ENCODE assay signal across 8 cellular contexts in the genomic region with DNA sequence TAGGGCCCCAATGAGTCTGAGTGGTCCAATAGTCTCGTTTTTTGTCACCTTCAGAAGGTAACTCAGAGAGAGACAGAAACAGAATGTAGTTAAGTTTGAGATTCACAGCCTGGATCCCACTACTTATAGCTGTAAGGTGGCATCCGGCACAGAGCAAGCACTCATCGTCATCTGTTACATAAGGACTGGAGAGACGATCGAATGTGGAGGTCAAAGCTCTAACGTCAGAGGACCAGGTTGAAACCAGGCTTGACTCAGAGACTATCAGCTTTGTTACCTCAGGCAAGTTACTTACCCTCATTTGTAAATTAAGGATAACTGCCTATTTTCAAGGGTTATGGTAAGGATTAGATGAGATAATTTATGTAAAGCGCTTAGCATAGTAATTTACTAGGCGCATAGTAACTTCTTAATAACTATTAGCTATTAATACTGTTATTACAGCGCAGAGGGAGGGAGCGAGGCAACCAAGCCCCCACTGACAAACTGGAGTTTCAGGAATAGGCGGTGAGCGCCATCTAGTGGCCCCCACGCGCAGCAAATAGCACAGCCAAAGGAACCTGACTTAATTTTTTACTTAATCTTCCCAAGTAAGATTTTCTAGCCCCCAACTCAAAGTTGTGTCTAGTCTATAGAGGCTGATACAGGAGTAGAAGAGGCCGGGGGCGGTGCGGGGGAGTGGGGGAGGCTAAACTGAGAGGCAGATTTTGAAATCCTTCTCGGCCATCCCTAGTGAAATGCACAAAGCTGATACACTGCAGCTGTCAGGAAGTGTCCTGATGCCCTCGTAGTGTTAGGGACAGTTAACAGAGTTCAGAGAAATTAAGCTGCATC. TPM values are rescaled to one million over a fixed set of nuclear protein-coding genes. Genes with fewer than 3 reads are reported as not detected.
DNase-seq lines count a peak whose midpoint lies in the region; ATAC-seq, FAIRE-seq and TF ChIP-seq lines count a peak whose summit lies in the region.

No MANE protein-coding gene starts in this region.

- H3K27ac ChIP-seq in SK-N-MC (no peak overlapping the region), GM12878 (ENCODE audit: control insufficient read depth, insufficient read depth) (no peak overlapping the region)

- peak; percentile 51 for DNase-seq in COLO829 (ENCODE audit: low spot score)
- peak; percentile 24 for DNase-seq in GM19239 (ENCODE audit: insufficient read length, low spot score)
- DNase-seq in SK-N-MC (ENCODE audit: low read depth, low spot score): no peak
- DNase-seq in GM12878 (ENCODE audit: low read depth, low spot score): no peak
- DNase-seq in islet precursor cell: peak; percentile 63
- DNase-seq in stimulated activated CD4-positive, alpha-beta T cell treated with anti-CD3 and anti-CD28 coated beads, Interleukin-2, amount 100 ng/mL, for 4 hours (ENCODE audit: low read depth): peak; percentile 6
- DNase-seq in NCI-H128 (lab: John Stamatoyannopoulos, UW; ENCODE audit: unreplicated experiment): no peak

- no peak for TF ChIP-seq EP300 in GM12878 (IDR thresholded peaks at IDR 0.05; ENCODE audit: borderline replicate concordance in 1 of 2, control insufficient read depth in 1 of 2, low read depth in 2 of 2, low read length in 2 of 2)

- CTCF ChIA-PET in GM12878 (lab: Yijun Ruan, JAX): interaction anchor here (0.6 to 3.7 kb wide), 46 partner anchors 9 to 1870 kb away, joined by 3 to 39 read pairs (median 4); a partner anchor contains a TSS

- no peak overlapping the region for H2AFZ ChIP-seq in GM12878 (ENCODE audit: control insufficient read depth, low read depth, low read length)

- H3K4me3 ChIP-seq in SK-N-MC (peak overlapping the region; percentile 56), GM12878 (no peak overlapping the region)

- peak; percentile 56 for ATAC-seq in HG03565 (IDR thresholded peaks at IDR 0.05; ENCODE audit: unreplicated experiment)
- peak; percentile 89 for ATAC-seq in GM12878

- RAD21 ChIA-PET in GM12878 (lab: Charles Lee; ENCODE audit: unreplicated experiment): interaction anchor here (0.7 to 2.0 kb wide), 14 partner anchors 16 to 758 kb away, joined by 3 to 7 read pairs (median 4); no protein-coding TSS in a partner anchor

- TF ChIP-seq POLR2A in GM12878 (IDR thresholded peaks at IDR 0.05; ENCODE audit: low read depth, low read length): no peak

- H3K9ac ChIP-seq in SK-N-MC (ENCODE audit: insufficient read length) (no peak overlapping the region), GM12878 (ENCODE audit: control insufficient read depth, insufficient read depth, low read length) (no peak overlapping the region)

- 14% methylated on average over 19 of the region's 19 CpGs for WGBS in GM12878 (ENCODE audit: insufficient coverage, insufficient replicate concordance, low lambda C conversion rate, missing lambda C conversion rate)

- no peaks in the 10 kb centered on the region for H3K4me1 ChIP-seq in GM12878 (ENCODE audit: control insufficient read depth, insufficient read depth, low read length)

- H3K9me3 ChIP-seq in SK-N-MC (ENCODE audit: low read depth, low read length) (no peaks in the 10 kb centered on the region), GM12878 (replicated peaks; ENCODE audit: control insufficient read depth, insufficient read depth, low read length) (no peaks in the 10 kb centered on the region)

- H3K4me2 ChIP-seq in GM12878 (ENCODE audit: control insufficient read depth, insufficient read depth): no peak overlapping the region

- SMC1A ChIA-PET in GM12878 (lab: Charles Lee; ENCODE audit: uncharacterized antibody, unreplicated experiment): interaction anchor here (0.8 to 3.7 kb wide), 13 partner anchors 110 to 758 kb away, joined by 3 to 18 read pairs (median 4); no protein-coding TSS in a partner anchor

- intact Hi-C loops in GM12878 (cut with micrococcal nuclease; ENCODE audit: unreplicated experiment): loop anchor here (1.0 to 5.0 kb wide), 3 partner anchors 311 to 756 kb away; no protein-coding TSS in a partner anchor

- H3K27me3 ChIP-seq in GM12878 (replicated peaks in 1 of 2; ENCODE audit: control insufficient read depth in 2 of 2, insufficient read depth in 2 of 2, low read length in 1 of 2): no peaks in the 10 kb centered on the region; a peak in 1 of 4 replicates

- peak; percentile 79 to 84 (median 84) for TF ChIP-seq CTCF in GM12878 (IDR thresholded peaks at IDR 0.05 in 2 of 3, conservative IDR thresholded peaks at IDR 0.05 in 1 of 3; ENCODE audit: control insufficient read depth in 2 of 3, extremely low read depth in 1 of 3, insufficient read depth in 1 of 3, low read depth in 3 of 3, low read length in 3 of 3)

- FAIRE-seq in GM19239 (lab: Jason Lieb, UNC) (peak; percentile 72), GM12878 (lab: Jason Lieb, UNC) (peak; percentile 41)

- POLR2A ChIA-PET in GM12878 (lab: Charles Lee): interaction anchor here (1.2 kb wide), 1 partner anchor 9 kb away, joined by 3 read pairs; no protein-coding TSS in a partner anchor

- H3K79me2 ChIP-seq in GM12878 (ENCODE audit: control insufficient read depth, insufficient read depth, low read length): no peaks in the 10 kb centered on the region

- no peaks in the 10 kb centered on the region for H4K20me1 ChIP-seq in GM12878 (ENCODE audit: control insufficient read depth, insufficient read depth)

- no TSS peak for BruUV-seq in GM12878 (replicated peaks; lab: Mats Ljungman, UMichigan)

- H3K36me3 ChIP-seq in SK-N-MC (ENCODE audit: insufficient read depth, low read length) (no peaks in the 10 kb centered on the region), GM12878 (ENCODE audit: control insufficient read depth in 2 of 2, insufficient read depth in 2 of 2, low read length in 1 of 2) (no peaks in the 10 kb centered on the region)

- in situ Hi-C loops in GM12878 (cut with MboI): loop anchor here (5.0 kb wide), 2 partner anchors 506 to 1821 kb away; no protein-coding TSS in a partner anchor

- TF ChIP-seq RAD21 in GM12878 (IDR thresholded peaks at IDR 0.05; ENCODE audit: insufficient read depth, low read depth, low read length): peak; percentile 78

TF ChIP-seq in GM12878, 131 proteins besides CTCF, POLR2A, EP300 and RAD21 (continues in another document):
- TF ChIP-seq CBFB (IDR thresholded peaks at IDR 0.05; ENCODE audit: low read depth): no peak
- no peak for TF ChIP-seq IRF4 (IDR thresholded peaks at IDR 0.05; ENCODE audit: low read depth, low read length)
- no peak for TF ChIP-seq BCL11A (IDR thresholded peaks at IDR 0.05; ENCODE audit: low read depth, low read length)
- TF ChIP-seq, protein P1, sequence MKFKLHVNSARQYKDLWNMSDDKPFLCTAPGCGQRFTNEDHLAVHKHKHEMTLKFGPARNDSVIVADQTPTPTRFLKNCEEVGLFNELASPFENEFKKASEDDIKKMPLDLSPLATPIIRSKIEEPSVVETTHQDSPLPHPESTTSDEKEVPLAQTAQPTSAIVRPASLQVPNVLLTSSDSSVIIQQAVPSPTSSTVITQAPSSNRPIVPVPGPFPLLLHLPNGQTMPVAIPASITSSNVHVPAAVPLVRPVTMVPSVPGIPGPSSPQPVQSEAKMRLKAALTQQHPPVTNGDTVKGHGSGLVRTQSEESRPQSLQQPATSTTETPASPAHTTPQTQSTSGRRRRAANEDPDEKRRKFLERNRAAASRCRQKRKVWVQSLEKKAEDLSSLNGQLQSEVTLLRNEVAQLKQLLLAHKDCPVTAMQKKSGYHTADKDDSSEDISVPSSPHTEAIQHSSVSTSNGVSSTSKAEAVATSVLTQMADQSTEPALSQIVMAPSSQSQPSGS (IDR thresholded peaks at IDR 0.05; ENCODE audit: low read length): no peak
- no peak for TF ChIP-seq IKZF1 (conservative IDR thresholded peaks at IDR 0.05)
- TF ChIP-seq CEBPB (IDR thresholded peaks at IDR 0.05; ENCODE audit: borderline replicate concordance in 1 of 2, low read depth in 2 of 2, low read length in 2 of 2): no peak
- no peak for TF ChIP-seq RAD51 (IDR thresholded peaks at IDR 0.05)
- TF ChIP-seq SMC3 (IDR thresholded peaks at IDR 0.05; ENCODE audit: borderline replicate concordance, low read length): peak; percentile 61
- no peak for TF ChIP-seq FOXM1 (IDR thresholded peaks at IDR 0.05; ENCODE audit: low read depth, low read length)
- TF ChIP-seq MEF2A (IDR thresholded peaks at IDR 0.05; ENCODE audit: insufficient read depth, low read depth, low read length): no peak

RNA-seq across cellular contexts. Expression of a gene that starts 29.0 kb away (rescaled TPM):
- 94.9 and 101 TPM in 2 replicates for total RNA-seq in GM12878 (2013; cell fraction: nucleolus; rRNA removed)
- 80.5 and 91.7 TPM in 2 replicates for total RNA-seq in GM12878 (2014; rRNA removed)
- 103 and 104 TPM in 2 replicates for total RNA-seq in GM12878 (2014; rRNA removed; fragmentation: Illumina TruSeq; extraction: Trizol)
- 121 and 123 TPM in 2 replicates for total RNA-seq in GM12878 (2021)
- 32.7 TPM for polyA plus RNA-seq in GM12878 (2011; ENCODE audit: low read depth)
- polyA plus RNA-seq in GM12878 (2011; rRNA removed): 89.5 and 146 TPM in 2 replicates
- 30.6 and 32.2 TPM in 2 replicates for polyA plus RNA-seq in GM12878 (2011; cell fraction: cytosol; rRNA removed)
- polyA plus RNA-seq in GM12878 (2011; cell fraction: nucleus; rRNA removed): 42.5 and 65.3 TPM in 2 replicates
- polyA plus RNA-seq in GM12878 (2012): 51.3 and 57.6 TPM in 2 replicates
- polyA plus RNA-seq in GM12878 (2014; fragmentation: Illumina TruSeq; extraction: Trizol): 129 and 150 TPM in 2 replicates
- 10 to 100 TPM; 52.0 to 55.1 TPM for polyA plus RNA-seq in GM12878 (2014; fragmentation: Nextera tagmentation; extraction: Ambion mirVana)
- 97.3 and 109 TPM in 2 replicates for polyA plus RNA-seq in GM12878 (2014; rRNA removed)
- polyA plus RNA-seq in GM12878 (2016; fragmentation: Nextera tagmentation; extraction: Ambion mirVana): 100 to 1,000 TPM; 175 to 193 TPM
- 43.2 and 55.3 TPM in 2 replicates for polyA minus RNA-seq in GM12878 (2011; rRNA and poly(A)+ RNA removed)
- 23.5 and 30.5 TPM in 2 replicates for polyA minus RNA-seq in GM12878 (2011; cell fraction: cytosol; rRNA and poly(A)+ RNA removed)
- 29.7 and 39.7 TPM in 2 replicates for polyA minus RNA-seq in GM12878 (2011; cell fraction: nucleus; rRNA and poly(A)+ RNA removed)

Comparison
In these comparisons a context has a peak if more than half of its experiments do, and no peak if none do; other contexts are left out.
1. DNase-seq: peak in COLO829 (single experiment), GM19239 (single experiment), islet precursor cell (single experiment) and stimulated activated CD4-positive, alpha-beta T cell treated with anti-CD3 and anti-CD28 coated beads, Interleukin-2, amount 100 ng/mL, for 4 hours (single experiment); none in SK-N-MC (single experiment), GM12878 (single experiment) and NCI-H128 (single experiment).